1 cellular context compared by ENCODE assay signal in the genomic region with DNA sequence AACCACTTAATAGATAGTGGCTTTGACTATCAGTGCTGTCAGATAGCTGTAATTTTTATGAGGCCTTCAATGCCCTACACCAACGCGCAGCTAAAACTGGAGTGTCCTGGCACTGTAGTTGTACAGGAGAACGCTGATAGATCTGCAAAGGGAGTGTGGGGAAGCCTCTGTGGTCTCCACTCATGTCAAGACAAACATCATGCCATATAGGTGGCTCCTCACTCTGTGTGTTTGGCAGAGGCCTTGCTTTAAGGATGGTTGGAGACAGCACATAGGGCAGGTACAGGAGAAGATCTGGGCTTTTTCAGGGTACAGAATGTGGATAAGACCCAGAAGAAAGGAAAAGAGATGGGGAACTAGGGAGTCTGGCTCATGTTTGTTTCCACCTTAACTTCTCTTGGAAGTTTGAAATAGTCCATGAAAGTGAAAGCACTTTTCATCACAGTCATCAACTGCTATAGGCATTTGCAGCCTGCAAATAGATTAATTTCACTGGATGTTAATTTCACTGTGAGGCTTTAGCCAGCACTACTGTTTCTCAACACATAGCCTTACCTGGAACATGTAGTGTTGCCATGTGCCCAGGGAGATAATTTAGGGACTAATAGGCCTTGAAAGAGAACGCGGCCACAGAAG.
TF ChIP-seq lines count a peak whose summit lies in the region.

No MANE protein-coding gene starts in this region.

TF ChIP-seq in IMR-90, 13 proteins besides CTCF, POLR2A, EP300 and RAD21:
- TF ChIP-seq, protein P1, sequence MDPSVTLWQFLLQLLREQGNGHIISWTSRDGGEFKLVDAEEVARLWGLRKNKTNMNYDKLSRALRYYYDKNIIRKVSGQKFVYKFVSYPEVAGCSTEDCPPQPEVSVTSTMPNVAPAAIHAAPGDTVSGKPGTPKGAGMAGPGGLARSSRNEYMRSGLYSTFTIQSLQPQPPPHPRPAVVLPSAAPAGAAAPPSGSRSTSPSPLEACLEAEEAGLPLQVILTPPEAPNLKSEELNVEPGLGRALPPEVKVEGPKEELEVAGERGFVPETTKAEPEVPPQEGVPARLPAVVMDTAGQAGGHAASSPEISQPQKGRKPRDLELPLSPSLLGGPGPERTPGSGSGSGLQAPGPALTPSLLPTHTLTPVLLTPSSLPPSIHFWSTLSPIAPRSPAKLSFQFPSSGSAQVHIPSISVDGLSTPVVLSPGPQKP (IDR thresholded peaks at IDR 0.05; ENCODE audit: borderline replicate concordance, low read depth, low read length), result no peak
- TF ChIP-seq RCOR1 (IDR thresholded peaks at IDR 0.05; ENCODE audit: insufficient replicate concordance, low read length) (no peak), BHLHE40 (IDR thresholded peaks at IDR 0.05; ENCODE audit: low read depth, low read length) (no peak), RFX5 (IDR thresholded peaks at IDR 0.05; ENCODE audit: low read depth, low read length) (no peak), FOS (IDR thresholded peaks at IDR 0.05; ENCODE audit: low read depth, low read length) (no peak), MAZ (IDR thresholded peaks at IDR 0.05; ENCODE audit: borderline replicate concordance, low read depth, low read length) (no peak), CHD1 (IDR thresholded peaks at IDR 0.05; ENCODE audit: low read depth, low read length) (no peak), NFE2L2 (IDR thresholded peaks at IDR 0.05; ENCODE audit: low read depth, low read length) (no peak), MAFK (IDR thresholded peaks at IDR 0.05; ENCODE audit: low read depth, low read length) (no peak), CEBPB (IDR thresholded peaks at IDR 0.05; ENCODE audit: low read depth, low read length) (no peak), MXI1 (IDR thresholded peaks at IDR 0.05; ENCODE audit: borderline replicate concordance, low read depth, low read length) (no peak), SMC3 (IDR thresholded peaks at IDR 0.05; ENCODE audit: low read depth, low read length) (no peak)
- TF ChIP-seq, protein P2, sequence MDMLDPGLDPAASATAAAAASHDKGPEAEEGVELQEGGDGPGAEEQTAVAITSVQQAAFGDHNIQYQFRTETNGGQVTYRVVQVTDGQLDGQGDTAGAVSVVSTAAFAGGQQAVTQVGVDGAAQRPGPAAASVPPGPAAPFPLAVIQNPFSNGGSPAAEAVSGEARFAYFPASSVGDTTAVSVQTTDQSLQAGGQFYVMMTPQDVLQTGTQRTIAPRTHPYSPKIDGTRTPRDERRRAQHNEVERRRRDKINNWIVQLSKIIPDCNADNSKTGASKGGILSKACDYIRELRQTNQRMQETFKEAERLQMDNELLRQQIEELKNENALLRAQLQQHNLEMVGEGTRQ (IDR thresholded peaks at IDR 0.05; ENCODE audit: low read depth, low read length), result no peak
